In the genomic region with DNA sequence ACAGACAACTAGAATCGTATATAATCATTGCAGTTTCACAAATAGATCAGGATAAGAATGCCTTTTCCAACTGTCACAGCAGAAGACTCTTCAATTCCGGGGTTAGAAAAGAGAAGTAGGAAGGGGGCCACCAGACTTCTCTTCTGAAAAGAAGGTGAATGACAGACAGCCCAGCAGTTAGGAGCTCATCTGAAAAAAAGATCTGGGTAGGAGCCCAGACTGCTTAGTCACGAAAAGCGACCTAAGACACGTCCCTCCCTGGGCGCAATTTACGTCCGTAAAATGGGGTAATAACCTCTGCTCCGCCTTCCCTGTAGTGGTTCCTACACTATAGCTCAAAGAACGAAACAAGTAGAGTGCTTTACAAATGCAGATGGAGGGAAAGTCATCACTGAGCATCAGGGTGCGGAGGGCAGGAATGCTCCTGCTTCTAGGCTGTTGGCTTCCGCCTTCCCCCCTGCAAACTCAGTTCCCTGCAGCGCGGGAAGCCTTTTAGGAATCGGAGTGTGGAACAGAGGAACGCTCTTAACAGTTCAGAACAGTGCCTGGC, we compare ENCODE assay signal across 8 cellular contexts. TPM values are rescaled to one million over a fixed set of nuclear protein-coding genes. Genes with fewer than 3 reads are reported as not detected.
DNase-seq lines count a peak whose midpoint lies in the region; ATAC-seq and TF ChIP-seq lines count a peak whose summit lies in the region.

No MANE protein-coding gene starts in this region.

- TF ChIP-seq EP300 in stomach (IDR thresholded peaks at IDR 0.05): no peak

- H3K27me3 ChIP-seq in ectodermal cell (ENCODE audit: control insufficient read depth, insufficient read depth, low read length, poor library complexity, severe bottlenecking) (no peaks in the 10 kb centered on the region), mucosa of stomach (ENCODE audit: control insufficient read depth, insufficient read depth, low read length) (no peaks in the 10 kb centered on the region), stomach (no peaks in the 10 kb centered on the region)

- no peaks in the 10 kb centered on the region for H3K9me3 ChIP-seq in ectodermal cell (ENCODE audit: control insufficient read depth, low read length)
- no peaks in the 10 kb centered on the region for H3K9me3 ChIP-seq in mucosa of stomach (ENCODE audit: control insufficient read depth, low read length)
- no peaks in the 10 kb centered on the region for H3K9me3 ChIP-seq in stomach

- ATAC-seq in Right ventricle myocardium inferior: peak; percentile 1
- ATAC-seq in left ventricle myocardium superior: no peak
- peak; percentile 39 for ATAC-seq in HG02840 (IDR thresholded peaks at IDR 0.05; ENCODE audit: low FRiP score, unreplicated experiment)

- TF ChIP-seq CTCF in VCaP (conservative IDR thresholded peaks at IDR 0.05) (no peak), stomach (IDR thresholded peaks at IDR 0.05) (no peak)

- WGBS in ectodermal cell, 2 experiments: 1 to 2% methylated on average over 16 of the region's 16 CpGs
- 0 to 1% (median 0%) methylated on average over 16 of the region's 16 CpGs for WGBS in stomach, 5 donors

- peak overlapping the region; percentile 94 for H3K9ac ChIP-seq in mucosa of stomach (ENCODE audit: low read length)

- peak overlapping the region; percentile 89 for H3K27ac ChIP-seq in VCaP
- H3K27ac ChIP-seq in ectodermal cell (ENCODE audit: insufficient read depth, low read depth, low read length, poor library complexity, severe bottlenecking): peak overlapping the region; percentile 91
- H3K27ac ChIP-seq in stomach: peak overlapping the region; percentile 37 to 94 (median 92)

- H3K36me3 ChIP-seq in ectodermal cell (ENCODE audit: control insufficient read depth, insufficient read depth, low read length) (peaks cover 28% of the 10 kb centered on the region), mucosa of stomach (ENCODE audit: control insufficient read depth, insufficient read depth, low read length) (no peaks in the 10 kb centered on the region), stomach (peaks cover 9 to 27% (median 27%) of the 10 kb centered on the region in 4 donors)

- H3K4me3 ChIP-seq in ectodermal cell (ENCODE audit: insufficient read depth, low read depth, low read length) (peak overlapping the region; percentile 97), mucosa of stomach (ENCODE audit: low read length) (peak overlapping the region; percentile 91), stomach (peak overlapping the region; percentile 77 to 89 (median 78))

- DNase-seq in Right ventricle myocardium inferior (ENCODE audit: missing footprints): no peak
- DNase-seq in left ventricle myocardium superior: no peak
- peak; percentile 44 for DNase-seq in NCI-H2029 (lab: John Stamatoyannopoulos, UW)
- no peak for DNase-seq in stomach

- no peak for TF ChIP-seq POLR2A in stomach (IDR thresholded peaks at IDR 0.05)

- intact Hi-C loops in Right ventricle myocardium inferior (cut with DNase I): loop anchor here (2.0 to 10.0 kb wide), 2 partner anchors 37 to 291 kb away; a partner anchor contains a TSS
- intact Hi-C loops in left ventricle myocardium superior (cut with micrococcal nuclease): no loop called here
- intact Hi-C loops in stomach (cut with DNase I; ENCODE audit: low total_unique reads): no loop called here

- H3K4me1 ChIP-seq in ectodermal cell (ENCODE audit: control insufficient read depth, insufficient read depth, low read length): peaks cover 3% of the 10 kb centered on the region
- H3K4me1 ChIP-seq in mucosa of stomach (ENCODE audit: control insufficient read depth, insufficient read depth, low read length): peaks cover 12% of the 10 kb centered on the region
- H3K4me1 ChIP-seq in stomach: peaks cover 15 to 36% (median 29%) of the 10 kb centered on the region in 4 donors

RNA-seq across cellular contexts. Expression of a gene that starts 0.6 kb away (rescaled TPM):
- total RNA-seq in Right ventricle myocardium inferior: 0.46 TPM
- 0.32 TPM for total RNA-seq in left ventricle myocardium superior
- polyA plus RNA-seq in ectodermal cell (2013, experiment 1 of 4): 52.2 TPM
- 49.4 TPM for polyA plus RNA-seq in ectodermal cell (2013, experiment 2 of 4)
- polyA plus RNA-seq in ectodermal cell (2013, experiment 3 of 4): 37.4 TPM
- polyA plus RNA-seq in ectodermal cell (2013, experiment 4 of 4): 34.4 TPM
- 10 to 100 TPM in 2 of 5 donors, 1 to 10 TPM in 3; 1.4 to 19.4 (median 2.2) TPM for total RNA-seq in stomach
- polyA plus RNA-seq in stomach: 1 to 10 TPM; 1.1 to 1.7 (median 1.6) TPM

RNA-seq across cellular contexts. Expression of a gene that starts 0.8 kb away (rescaled TPM):
- 18.9 TPM for total RNA-seq in Right ventricle myocardium inferior
- total RNA-seq in left ventricle myocardium superior: 21.6 TPM
- 65.2 TPM for polyA plus RNA-seq in ectodermal cell (2013, experiment 1 of 4)
- polyA plus RNA-seq in ectodermal cell (2013, experiment 2 of 4): 62.7 TPM
- 57.8 TPM for polyA plus RNA-seq in ectodermal cell (2013, experiment 3 of 4)
- 58.2 TPM for polyA plus RNA-seq in ectodermal cell (2013, experiment 4 of 4)
- 10 to 100 TPM in 3 of 5 donors, 1 to 10 TPM in 2; 7.6 to 21.7 (median 11.6) TPM for total RNA-seq in stomach
- 10 to 100 TPM; 12.8 to 21.1 (median 15.1) TPM for polyA plus RNA-seq in stomach

RNA-seq across cellular contexts. Expression of a gene that starts 37.6 kb away (rescaled TPM):
- total RNA-seq in Right ventricle myocardium inferior: 14.1 TPM
- total RNA-seq in left ventricle myocardium superior: 13.0 TPM
- 21.8 TPM for polyA plus RNA-seq in ectodermal cell (2013, experiment 1 of 4)
- 26.7 TPM for polyA plus RNA-seq in ectodermal cell (2013, experiment 2 of 4)
- 13.5 TPM for polyA plus RNA-seq in ectodermal cell (2013, experiment 3 of 4)
- polyA plus RNA-seq in ectodermal cell (2013, experiment 4 of 4): 29.4 TPM
- total RNA-seq in stomach: 10 to 100 TPM; 27.0 to 81.0 (median 31.5) TPM
- 10 to 100 TPM; 11.6 to 15.6 (median 15.1) TPM for polyA plus RNA-seq in stomach
